16 cellular contexts compared by ENCODE assay signal in the genomic region with DNA sequence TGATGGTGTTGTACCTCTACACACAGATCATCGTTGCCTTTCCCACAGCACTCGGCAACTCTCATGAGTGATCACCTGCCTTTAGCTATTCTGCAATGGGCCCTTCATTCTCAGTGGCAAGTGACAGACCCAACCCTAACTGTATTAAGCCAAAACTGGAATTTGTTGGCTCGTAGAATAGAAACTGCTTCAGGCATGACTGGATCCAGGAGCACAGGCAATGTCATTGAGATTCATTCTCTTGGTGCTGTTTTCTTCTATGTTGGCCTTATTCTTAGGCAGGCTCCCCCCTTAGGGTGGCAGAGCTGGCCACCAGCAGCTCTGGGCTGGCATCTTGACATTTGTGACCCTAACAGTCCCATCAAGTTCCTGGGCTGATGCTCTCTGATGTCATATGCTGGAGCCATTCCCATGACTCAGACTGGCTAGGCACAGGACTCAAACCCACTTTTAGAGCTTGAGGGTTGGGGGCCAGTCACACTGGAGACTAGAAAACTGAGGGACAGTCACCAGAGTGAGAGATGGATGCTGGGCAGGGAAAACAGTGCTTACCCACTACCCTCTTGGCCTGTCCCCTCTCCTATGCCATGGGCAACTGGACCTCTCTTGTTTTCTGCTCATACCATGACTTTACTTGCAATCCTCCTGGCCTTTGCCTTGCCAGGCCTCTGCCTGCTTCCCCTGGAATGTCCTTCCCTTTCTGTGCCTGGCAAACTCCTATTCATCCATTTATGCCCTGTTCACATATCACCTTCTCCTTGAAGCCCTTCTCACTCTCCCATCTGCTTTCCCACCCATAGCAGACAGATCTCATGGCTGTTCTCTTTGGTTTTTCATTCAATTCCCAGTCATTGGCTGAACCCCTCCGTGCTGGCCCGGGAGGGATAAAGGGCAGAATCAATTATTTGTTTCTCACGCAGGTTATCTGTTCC. TPM values are rescaled to one million over a fixed set of nuclear protein-coding genes. Genes with fewer than 3 reads are reported as not detected.
DNase-seq lines count a peak whose midpoint lies in the region; ATAC-seq and TF ChIP-seq lines count a peak whose summit lies in the region.
"Had no signal": no experiment of that assay in that cellular context is flagged by ENCODE, and none has a peak within 500 bp of the region (broad histone marks: within the 10 kb centered on the region; RNA-seq: fewer than 3 reads in every experiment).

No MANE protein-coding gene starts in this region.

- H3K4me3 Mint-ChIP-seq in activated naive CD8-positive, alpha-beta T cell treated with anti-CD3 and anti-CD28 coated beads for 36 hours = no peak overlapping the region
- H3K4me3 Mint-ChIP-seq in activated naive CD8-positive, alpha-beta T cell treated with anti-CD3 and anti-CD28 coated beads, Interleukin-2, amount 50 U/mL, for 24 hours = no peak overlapping the region
- no peak overlapping the region for H3K4me3 Mint-ChIP-seq in activated T-cell treated with anti-CD3 and anti-CD28 coated beads, Interleukin-2, amount 50 U/mL, for 72 hours
- H3K4me3 Mint-ChIP-seq: activated T-cell treated with anti-CD3 and anti-CD28 coated beads, Interleukin-2, amount 50 U/mL, for 24 hours; CD8-positive, alpha-beta T cell; naive thymus-derived CD8-positive, alpha-beta T cell had no signal

- no peaks in the 10 kb centered on the region for H3K27me3 Mint-ChIP-seq in activated naive CD8-positive, alpha-beta T cell treated with anti-CD3 and anti-CD28 coated beads for 36 hours
- H3K27me3 Mint-ChIP-seq in activated naive CD8-positive, alpha-beta T cell treated with anti-CD3 and anti-CD28 coated beads, Interleukin-2, amount 50 U/mL, for 24 hours = no peaks in the 10 kb centered on the region
- no peaks in the 10 kb centered on the region for H3K27me3 Mint-ChIP-seq in activated T-cell treated with anti-CD3 and anti-CD28 coated beads, Interleukin-2, amount 50 U/mL, for 72 hours (ENCODE audit: low read depth)
- H3K27me3 Mint-ChIP-seq: activated T-cell treated with anti-CD3 and anti-CD28 coated beads, Interleukin-2, amount 50 U/mL, for 24 hours; naive thymus-derived CD8-positive, alpha-beta T cell had no signal

- TF ChIP-seq POLR2A in thyroid gland (IDR thresholded peaks at IDR 0.05) = peak in 1 of 2 donors; percentile 27

- TF ChIP-seq CTCF in VCaP (conservative IDR thresholded peaks at IDR 0.05) = no peak
- no peak for TF ChIP-seq CTCF in thyroid gland (IDR thresholded peaks at IDR 0.05)

- peaks cover 1% of the 10 kb centered on the region for H3K36me3 ChIP-seq in muscle layer of colon (ENCODE audit: insufficient read depth, low read length)
- no peaks in the 10 kb centered on the region for H3K36me3 ChIP-seq in thyroid gland

- H3K9me3 ChIP-seq in muscle layer of colon (ENCODE audit: low read length) (no peaks in the 10 kb centered on the region), thyroid gland (no peaks in the 10 kb centered on the region)

- DNase-seq in activated naive CD8-positive, alpha-beta T cell treated with anti-CD3 and anti-CD28 coated beads for 36 hours = no peak
- DNase-seq in activated naive CD8-positive, alpha-beta T cell treated with anti-CD3 and anti-CD28 coated beads, Interleukin-2, amount 50 U/mL, for 24 hours = no peak
- peak; percentile 44 to 63 for DNase-seq in thyroid gland
- no peak for DNase-seq in GF-D8 (lab: John Stamatoyannopoulos, UW)
- DNase-seq in activated T-cell treated with anti-CD3 and anti-CD28 coated beads, Interleukin-2, amount 50 U/mL, for 72 hours = no peak
- DNase-seq: activated T-cell treated with anti-CD3 and anti-CD28 coated beads, Interleukin-2, amount 50 U/mL, for 24 hours; CD8-positive, alpha-beta T cell; naive thymus-derived CD8-positive, alpha-beta T cell; NCI-H2081; NCI-H524 treated with DMSO at 0.1 percent for 48 hours; stimulated activated CD4-positive, alpha-beta T cell treated with anti-CD3 and anti-CD28 coated beads, Interleukin-2, amount 100 ng/mL, for 48 hours had no signal

- H3K4me1 ChIP-seq in muscle layer of colon (ENCODE audit: insufficient read depth, low read length) (peaks cover 38% of the 10 kb centered on the region), thyroid gland (peaks cover 80 to 98% of the 10 kb centered on the region in 2 donors)

- no peak overlapping the region for H3K9ac ChIP-seq in muscle layer of colon (ENCODE audit: low read length)

- WGBS in thyroid gland, 2 donors = 62 to 66% methylated on average over 6 of the region's 6 CpGs

- no peaks in the 10 kb centered on the region for H3K9me3 Mint-ChIP-seq in activated naive CD8-positive, alpha-beta T cell treated with anti-CD3 and anti-CD28 coated beads for 36 hours
- no peaks in the 10 kb centered on the region for H3K9me3 Mint-ChIP-seq in activated naive CD8-positive, alpha-beta T cell treated with anti-CD3 and anti-CD28 coated beads, Interleukin-2, amount 50 U/mL, for 24 hours
- H3K9me3 Mint-ChIP-seq in activated T-cell treated with anti-CD3 and anti-CD28 coated beads, Interleukin-2, amount 50 U/mL, for 72 hours = no peaks in the 10 kb centered on the region
- H3K9me3 Mint-ChIP-seq: activated naive CD4-positive, alpha-beta T cell treated with anti-CD3 and anti-CD28 coated beads, Interleukin-2, amount 50 U/mL, for 72 hours; activated T-cell treated with anti-CD3 and anti-CD28 coated beads, Interleukin-2, amount 50 U/mL, for 24 hours; CD8-positive, alpha-beta T cell; naive thymus-derived CD8-positive, alpha-beta T cell had no signal

- intact Hi-C loops in thyroid gland (cut with DNase I) = no loop called here

- H3K27ac Mint-ChIP-seq in activated naive CD8-positive, alpha-beta T cell treated with anti-CD3 and anti-CD28 coated beads for 36 hours = peak overlapping the region; percentile 14
- no peak overlapping the region for H3K27ac Mint-ChIP-seq in activated naive CD8-positive, alpha-beta T cell treated with anti-CD3 and anti-CD28 coated beads, Interleukin-2, amount 50 U/mL, for 24 hours
- no peak overlapping the region for H3K27ac Mint-ChIP-seq in activated T-cell treated with anti-CD3 and anti-CD28 coated beads, Interleukin-2, amount 50 U/mL, for 72 hours
- H3K27ac Mint-ChIP-seq: activated T-cell treated with anti-CD3 and anti-CD28 coated beads, Interleukin-2, amount 50 U/mL, for 24 hours; CD8-positive, alpha-beta T cell; naive thymus-derived CD8-positive, alpha-beta T cell had no signal

- ATAC-seq in activated naive CD8-positive, alpha-beta T cell treated with anti-CD3 and anti-CD28 coated beads, Interleukin-2, amount 50 U/mL, for 24 hours = no peak
- no peak for ATAC-seq in activated T-cell treated with anti-CD3 and anti-CD28 coated beads, Interleukin-2, amount 50 U/mL, for 72 hours (replicated peaks in 1 of 2)
- no peak for ATAC-seq in HG02571 (IDR thresholded peaks at IDR 0.05; ENCODE audit: unreplicated experiment)
- ATAC-seq: activated naive CD4-positive, alpha-beta T cell treated with anti-CD3 and anti-CD28 coated beads, Interleukin-2, amount 50 U/mL, for 72 hours; CD8-positive, alpha-beta T cell; naive thymus-derived CD8-positive, alpha-beta T cell had no signal

- H3K27ac ChIP-seq in VCaP (peak overlapping the region; percentile 82; the same call in 1 of the 2 replicates), muscle layer of colon (ENCODE audit: low read depth, low read length) (peak overlapping the region; percentile 10), thyroid gland (peak overlapping the region; percentile 84 to 99 (median 96))
- H3K27ac ChIP-seq: SK-N-MC had no signal

- H3K27me3 ChIP-seq in muscle layer of colon (ENCODE audit: control insufficient read depth in 1 of 2, insufficient read depth in 2 of 2, low read length in 2 of 2) (no peaks in the 10 kb centered on the region), thyroid gland (no peaks in the 10 kb centered on the region)

- peaks cover 7% of the 10 kb centered on the region for H3K36me3 Mint-ChIP-seq in activated naive CD8-positive, alpha-beta T cell treated with anti-CD3 and anti-CD28 coated beads for 36 hours
- H3K36me3 Mint-ChIP-seq in activated naive CD8-positive, alpha-beta T cell treated with anti-CD3 and anti-CD28 coated beads, Interleukin-2, amount 50 U/mL, for 24 hours (ENCODE audit: low read depth) = peaks cover 3% of the 10 kb centered on the region
- peaks cover 3 to 4% of the 10 kb centered on the region in 2 donors for H3K36me3 Mint-ChIP-seq in activated T-cell treated with anti-CD3 and anti-CD28 coated beads, Interleukin-2, amount 50 U/mL, for 72 hours (ENCODE audit: insufficient read depth in 2 of 2)
- H3K36me3 Mint-ChIP-seq: CD8-positive, alpha-beta T cell; naive thymus-derived CD8-positive, alpha-beta T cell had no signal

- H3K4me1 Mint-ChIP-seq in activated naive CD8-positive, alpha-beta T cell treated with anti-CD3 and anti-CD28 coated beads for 36 hours = no peaks in the 10 kb centered on the region
- no peaks in the 10 kb centered on the region for H3K4me1 Mint-ChIP-seq in activated naive CD8-positive, alpha-beta T cell treated with anti-CD3 and anti-CD28 coated beads, Interleukin-2, amount 50 U/mL, for 24 hours
- H3K4me1 Mint-ChIP-seq in activated T-cell treated with anti-CD3 and anti-CD28 coated beads, Interleukin-2, amount 50 U/mL, for 72 hours (ENCODE audit: low read depth) = no peaks in the 10 kb centered on the region

- H3K4me3 ChIP-seq in muscle layer of colon (ENCODE audit: low read depth in 1 of 2, low read length in 2 of 2) = no peak overlapping the region
- H3K4me3 ChIP-seq in thyroid gland (replicated peaks in 1 of 3) = no peak overlapping the region
- H3K4me3 ChIP-seq: SK-N-MC had no signal

RNA-seq across cellular contexts. Expression of a gene that starts 7.1 kb away (rescaled TPM):
- under 1 TPM; 0.18 to 0.54 TPM for total RNA-seq in activated naive CD8-positive, alpha-beta T cell treated with anti-CD3 and anti-CD28 coated beads for 36 hours
- 10 to 100 TPM; 20.6 to 35.7 (median 25.2) TPM for total RNA-seq in thyroid gland
- 1 to 10 TPM; 1.4 to 2.3 TPM for total RNA-seq in activated T-cell treated with anti-CD3 and anti-CD28 coated beads, Interleukin-2, amount 50 U/mL, for 72 hours

RNA-seq across cellular contexts. Expression of a gene that starts 26.1 kb away (rescaled TPM):
- 10 to 100 TPM; 50.5 to 54.9 TPM for total RNA-seq in activated naive CD8-positive, alpha-beta T cell treated with anti-CD3 and anti-CD28 coated beads for 36 hours
- 10 to 100 TPM; 45.0 to 52.7 (median 48.0) TPM for total RNA-seq in thyroid gland
- total RNA-seq in activated T-cell treated with anti-CD3 and anti-CD28 coated beads, Interleukin-2, amount 50 U/mL, for 72 hours = 100 to 1,000 TPM; 110 to 139 TPM

RNA-seq across cellular contexts. Expression of a gene that starts 45.8 kb away (rescaled TPM):
- 10 to 100 TPM; 73.8 to 74.5 TPM for total RNA-seq in activated naive CD8-positive, alpha-beta T cell treated with anti-CD3 and anti-CD28 coated beads for 36 hours
- 10 to 100 TPM in 2 of 4 donors, 1 to 10 TPM in 2; 7.6 to 11.3 (median 10.4) TPM for total RNA-seq in thyroid gland
- 10 to 100 TPM; 54.2 to 67.0 TPM for total RNA-seq in activated T-cell treated with anti-CD3 and anti-CD28 coated beads, Interleukin-2, amount 50 U/mL, for 72 hours

RNA-seq across cellular contexts. Expression of a gene that starts 47.0 kb away (rescaled TPM):
- total RNA-seq in activated naive CD8-positive, alpha-beta T cell treated with anti-CD3 and anti-CD28 coated beads for 36 hours = under 1 TPM; 0.49 to 0.54 TPM
- under 1 TPM in 1 of 4 donors, not detected in 3; 0.34 TPM for total RNA-seq in thyroid gland
- 1 to 10 TPM; 1.3 to 1.8 TPM for total RNA-seq in activated T-cell treated with anti-CD3 and anti-CD28 coated beads, Interleukin-2, amount 50 U/mL, for 72 hours

Comparison
In these comparisons a context has a peak if more than half of its experiments do, and no peak if none do; other contexts are left out.
1. DNase-seq: peak in thyroid gland (2 of 2); none in activated naive CD8-positive, alpha-beta T cell treated with anti-CD3 and anti-CD28 coated beads for 36 hours (single experiment), activated naive CD8-positive, alpha-beta T cell treated with anti-CD3 and anti-CD28 coated beads, Interleukin-2, amount 50 U/mL, for 24 hours (single experiment), GF-D8 (single experiment) and activated T-cell treated with anti-CD3 and anti-CD28 coated beads, Interleukin-2, amount 50 U/mL, for 72 hours (0 of 2).
2. H3K27ac ChIP-seq: peak in every context shown above with its lines; median percentile 96 in thyroid gland; 82 in VCaP; 10 in muscle layer of colon.
3. RNA of a gene that starts 7.1 kb away (total RNA-seq): 20.6 to 35.7 TPM in thyroid gland; 1.4 to 2.3 TPM in activated T-cell treated with anti-CD3 and anti-CD28 coated beads, Interleukin-2, amount 50 U/mL, for 72 hours and 0.18 to 0.54 TPM in activated naive CD8-positive, alpha-beta T cell treated with anti-CD3 and anti-CD28 coated beads for 36 hours; every median in the first group is over 4 times any median in the second.
4. RNA of a gene that starts 45.8 kb away (total RNA-seq): 73.8 to 74.5 TPM in activated naive CD8-positive, alpha-beta T cell treated with anti-CD3 and anti-CD28 coated beads for 36 hours and 54.2 to 67.0 TPM in activated T-cell treated with anti-CD3 and anti-CD28 coated beads, Interleukin-2, amount 50 U/mL, for 72 hours; 7.6 to 11.3 TPM in thyroid gland; every median in the first group is over 4 times any median in the second.